In genomic region chr15:101068523-101068960, GRCh38 we compare ENCODE assay signal across 19 cellular contexts.
DNase-seq lines count a peak whose midpoint lies in the region; FAIRE-seq and TF ChIP-seq lines count a peak whose summit lies in the region.
"Had no signal": no experiment of that assay in that cellular context is flagged by ENCODE, and none has a peak within 500 bp of the region (broad histone marks: within the 10 kb centered on the region; RNA-seq: fewer than 3 reads in every experiment).

No MANE protein-coding gene starts in this region.

- dilution Hi-C loops in keratinocyte (cut with MboI; ENCODE audit: extremely low pct_ligation_motif_present, low sequenced_read_pairs), result no loop called here

- H3K9ac ChIP-seq in ES-I3 (ENCODE audit: low read depth, low read length), result peak overlapping the region; percentile 33
- H3K9ac ChIP-seq in keratinocyte (ENCODE audit: control insufficient read depth, extremely low read depth, insufficient read depth, low read length), result no peak overlapping the region

- no peaks in the 10 kb centered on the region for H3K79me2 ChIP-seq in keratinocyte (ENCODE audit: control insufficient read depth, insufficient read depth, low read length)

- no peaks in the 10 kb centered on the region; the same call in 1 of the 2 replicates for H3K9me3 ChIP-seq in ES-I3 (ENCODE audit: control insufficient read depth, insufficient read depth, low read length)
- no peaks in the 10 kb centered on the region for H3K9me3 ChIP-seq in SJSA1 (replicated peaks)
- H3K9me3 ChIP-seq in keratinocyte (ENCODE audit: control insufficient read depth, low read depth, low read length), result no peaks in the 10 kb centered on the region
- H3K9me3 ChIP-seq: right lobe of liver had no signal

- no peak overlapping the region for H2AFZ ChIP-seq in keratinocyte (ENCODE audit: control insufficient read depth, low read length)

- H3K36me3 ChIP-seq in ES-I3 (ENCODE audit: insufficient read depth, low read length), result no peaks in the 10 kb centered on the region
- H3K36me3 ChIP-seq in SJSA1, result peaks cover 13% of the 10 kb centered on the region
- H3K36me3 ChIP-seq in keratinocyte (ENCODE audit: control insufficient read depth in 2 of 2, extremely low read depth in 1 of 2, insufficient read depth in 2 of 2, low read length in 2 of 2), result peaks cover 1 to 4% of the 10 kb centered on the region in 2 experiments
- H3K36me3 ChIP-seq: right lobe of liver had no signal

- no peaks in the 10 kb centered on the region for H3K27me3 ChIP-seq in SJSA1 (replicated peaks)
- H3K27me3 ChIP-seq in keratinocyte (ENCODE audit: control insufficient read depth, extremely low read depth, insufficient read depth, low read length), result no peaks in the 10 kb centered on the region
- H3K27me3 ChIP-seq: right lobe of liver had no signal

- no peak for DNase-seq in SJSA1 (ENCODE audit: low read depth in 1 of 2, low spot score in 2 of 2)
- DNase-seq in keratinocyte (ENCODE audit: low read depth, low spot score), result no peak
- peak; percentile 41 for DNase-seq in retina
- DNase-seq in GM13977 (ENCODE audit: low spot score), result no peak
- no peak for DNase-seq in hypothalamus (lab: John Stamatoyannopoulos, UW)
- DNase-seq in activated CD4-positive, alpha-beta T cell treated with anti-CD3 and anti-CD28 coated beads, Interleukin-2, amount 50 U/mL, for 4 hours, result no peak
- DNase-seq in D341Med (ENCODE audit: low spot score), result no peak
- DNase-seq: activated CD4-positive, alpha-beta T cell treated with anti-CD3 and anti-CD28 coated beads for 4 hours; central memory CD4-positive, alpha-beta T cell; MV-4-11; NCI-H2107; NCI-H774; Right ventricle myocardium superior; stimulated activated naive B cell treated with anti-CD40 and anti-IgM and Interleukin-4, amounts not matched to agents 10 μg/mL and 1 μg/mL and 100 μg/mL, for 72 hours; T-helper 2 cell had no signal

- no peaks in the 10 kb centered on the region for H4K20me1 ChIP-seq in keratinocyte (ENCODE audit: control insufficient read depth, extremely low read depth, insufficient read depth, low read length)

- H3K9me1 ChIP-seq in keratinocyte (ENCODE audit: control insufficient read depth, extremely low read depth, insufficient read depth, low read length), result peaks cover 3% of the 10 kb centered on the region

- H3K4me3 ChIP-seq in SJSA1, result no peak overlapping the region
- H3K4me3 ChIP-seq in keratinocyte (ENCODE audit: control insufficient read depth in 2 of 3, extremely low read depth in 1 of 3, insufficient read depth in 2 of 3, low read depth in 1 of 3, low read length in 3 of 3), result no peak overlapping the region
- H3K4me3 ChIP-seq: right lobe of liver had no signal

- in situ Hi-C loops in GM13977 (cut with MboI; ENCODE audit: low pct_unique_long_range_greater_than_20kb, low sequenced_read_pairs, unreplicated experiment), result no loop called here

- H3K27ac ChIP-seq in SJSA1 (peak overlapping the region; percentile 88), keratinocyte (ENCODE audit: control insufficient read depth, insufficient read depth, low read length) (no peak overlapping the region)
- H3K27ac ChIP-seq: right lobe of liver had no signal

- FAIRE-seq in keratinocyte (lab: Jason Lieb, UNC), result no peak
- FAIRE-seq: D721Med, endothelial cell of umbilical vein had no signal

- H3K4me1 ChIP-seq in ES-I3 (ENCODE audit: insufficient read depth, low read length) (peaks cover 53% of the 10 kb centered on the region), SJSA1 (replicated peaks) (peaks cover 37% of the 10 kb centered on the region), keratinocyte (ENCODE audit: control insufficient read depth, extremely low read depth, insufficient read depth, low read length) (peaks cover 27% of the 10 kb centered on the region)

- TF ChIP-seq CTCF in keratinocyte (optimal IDR thresholded peaks at IDR 0.05 in 1 of 3, IDR thresholded peaks at IDR 0.05 in 1 of 3, conservative IDR thresholded peaks at IDR 0.05 in 1 of 3; ENCODE audit: extremely low read depth in 1 of 3, insufficient read depth in 2 of 3, low read length in 3 of 3) (no peak), GM13977 (IDR thresholded peaks at IDR 0.05; ENCODE audit: extremely low read depth, insufficient read depth, missing control alignments) (no peak)

- H3K4me2 ChIP-seq in keratinocyte (ENCODE audit: control insufficient read depth, extremely low read depth, insufficient read depth, low read depth, low read length), result peak overlapping the region; percentile 25
